Comparison of ENCODE assay signal across 19 cellular contexts in the genomic region with DNA sequence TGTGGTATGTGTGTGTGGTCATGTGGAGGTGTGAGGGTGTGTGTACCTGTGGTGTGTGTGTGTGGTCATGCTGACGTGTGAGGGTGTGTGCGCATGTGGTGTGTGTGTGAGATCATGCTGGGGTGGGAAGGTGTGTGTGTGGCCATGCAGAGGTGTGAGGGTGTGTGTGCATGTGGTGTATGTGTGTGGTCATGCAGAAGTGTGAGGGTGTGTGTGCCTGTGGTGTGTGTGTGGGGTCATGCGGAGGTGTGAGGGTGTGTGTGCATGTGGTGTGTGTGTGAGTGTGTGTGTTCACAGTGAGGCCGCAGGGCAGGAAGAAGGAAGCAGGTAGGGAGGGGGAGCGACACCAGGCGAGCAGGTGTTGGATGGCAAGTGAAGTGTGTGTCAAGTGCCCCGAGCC.
"Had no signal": no experiment of that assay in that cellular context is flagged by ENCODE, and none has a peak within 500 bp of the region (broad histone marks: within the 10 kb centered on the region; RNA-seq: fewer than 3 reads in every experiment).

No MANE protein-coding gene starts in this region.

- DNase-seq: activated CD8-positive, alpha-beta memory T cell treated with anti-CD3 and anti-CD28 coated beads, Interleukin-2, amount 50 U/mL, for 48 hours; activated CD8-positive, alpha-beta T cell treated with anti-CD3 and anti-CD28 coated beads for 36 hours; activated naive CD4-positive, alpha-beta T cell treated with Interleukin-2 at 50 U/mL for 16 hours; activated naive CD8-positive, alpha-beta T cell treated with anti-CD3 and anti-CD28 coated beads, Interleukin-2, amount 50 U/mL, for 24 hours; foreskin keratinocyte; head of caudate nucleus; islet precursor cell; left lung; mucosa of descending colon; stimulated activated CD4-positive, alpha-beta T cell treated with anti-CD3 and anti-CD28 coated beads, Interleukin-12 subunit alpha, Interleukin-12 subunit beta, amount 100 ng/mL, for 4 hours; T1000; testis had no signal

- H3K27ac ChIP-seq: cardiac muscle cell, foreskin keratinocyte, left lung, testis, VCaP had no signal

- ATAC-seq: activated CD8-positive, alpha-beta T cell treated with anti-CD3 and anti-CD28 coated beads for 36 hours; activated naive CD8-positive, alpha-beta T cell treated with anti-CD3 and anti-CD28 coated beads, Interleukin-2, amount 50 U/mL, for 24 hours; foreskin keratinocyte; left lung; mucosa of descending colon had no signal

- H3K9me3 ChIP-seq: left lung, mucosa of descending colon, testis had no signal

- H3K4me3 ChIP-seq: cardiac muscle cell, left lung, mucosa of descending colon, testis had no signal

- FAIRE-seq: astrocyte, colon, endothelial cell of umbilical vein had no signal

- H3K27me3 Mint-ChIP-seq: activated CD8-positive, alpha-beta T cell treated with anti-CD3 and anti-CD28 coated beads for 36 hours; activated naive CD8-positive, alpha-beta T cell treated with anti-CD3 and anti-CD28 coated beads, Interleukin-2, amount 50 U/mL, for 24 hours; stimulated activated naive CD8-positive, alpha-beta T cell treated with anti-CD3 and anti-CD28 coated beads, Interleukin-15, Interleukin-2, amounts not matched to agents 100 ng/mL and 50 ng/mL, for 24 hours had no signal

- H3K4me1 ChIP-seq: foreskin keratinocyte, left lung, testis had no signal

- H3K27me3 ChIP-seq: cardiac muscle cell, foreskin keratinocyte, left lung, testis had no signal

- H3K4me3 Mint-ChIP-seq: activated CD8-positive, alpha-beta T cell treated with anti-CD3 and anti-CD28 coated beads for 36 hours; activated naive CD8-positive, alpha-beta T cell treated with anti-CD3 and anti-CD28 coated beads, Interleukin-2, amount 50 U/mL, for 24 hours; nephron; stimulated activated naive CD8-positive, alpha-beta T cell treated with anti-CD3 and anti-CD28 coated beads, Interleukin-15, Interleukin-2, amounts not matched to agents 100 ng/mL and 50 ng/mL, for 24 hours had no signal

- H3K4me1 Mint-ChIP-seq: activated naive CD8-positive, alpha-beta T cell treated with anti-CD3 and anti-CD28 coated beads, Interleukin-2, amount 50 U/mL, for 24 hours had no signal

- H3K9me3 Mint-ChIP-seq: activated CD8-positive, alpha-beta T cell treated with anti-CD3 and anti-CD28 coated beads for 36 hours; activated naive CD8-positive, alpha-beta T cell treated with anti-CD3 and anti-CD28 coated beads, Interleukin-2, amount 50 U/mL, for 24 hours; nephron; stimulated activated naive CD8-positive, alpha-beta T cell treated with anti-CD3 and anti-CD28 coated beads, Interleukin-15, Interleukin-2, amounts not matched to agents 100 ng/mL and 50 ng/mL, for 24 hours had no signal

- H3K27ac Mint-ChIP-seq: activated CD8-positive, alpha-beta T cell treated with anti-CD3 and anti-CD28 coated beads for 36 hours; activated naive CD8-positive, alpha-beta T cell treated with anti-CD3 and anti-CD28 coated beads, Interleukin-2, amount 50 U/mL, for 24 hours; nephron; stimulated activated naive CD8-positive, alpha-beta T cell treated with anti-CD3 and anti-CD28 coated beads, Interleukin-15, Interleukin-2, amounts not matched to agents 100 ng/mL and 50 ng/mL, for 24 hours had no signal

- H3K36me3 ChIP-seq: cardiac muscle cell, left lung had no signal
